In the genomic region with DNA sequence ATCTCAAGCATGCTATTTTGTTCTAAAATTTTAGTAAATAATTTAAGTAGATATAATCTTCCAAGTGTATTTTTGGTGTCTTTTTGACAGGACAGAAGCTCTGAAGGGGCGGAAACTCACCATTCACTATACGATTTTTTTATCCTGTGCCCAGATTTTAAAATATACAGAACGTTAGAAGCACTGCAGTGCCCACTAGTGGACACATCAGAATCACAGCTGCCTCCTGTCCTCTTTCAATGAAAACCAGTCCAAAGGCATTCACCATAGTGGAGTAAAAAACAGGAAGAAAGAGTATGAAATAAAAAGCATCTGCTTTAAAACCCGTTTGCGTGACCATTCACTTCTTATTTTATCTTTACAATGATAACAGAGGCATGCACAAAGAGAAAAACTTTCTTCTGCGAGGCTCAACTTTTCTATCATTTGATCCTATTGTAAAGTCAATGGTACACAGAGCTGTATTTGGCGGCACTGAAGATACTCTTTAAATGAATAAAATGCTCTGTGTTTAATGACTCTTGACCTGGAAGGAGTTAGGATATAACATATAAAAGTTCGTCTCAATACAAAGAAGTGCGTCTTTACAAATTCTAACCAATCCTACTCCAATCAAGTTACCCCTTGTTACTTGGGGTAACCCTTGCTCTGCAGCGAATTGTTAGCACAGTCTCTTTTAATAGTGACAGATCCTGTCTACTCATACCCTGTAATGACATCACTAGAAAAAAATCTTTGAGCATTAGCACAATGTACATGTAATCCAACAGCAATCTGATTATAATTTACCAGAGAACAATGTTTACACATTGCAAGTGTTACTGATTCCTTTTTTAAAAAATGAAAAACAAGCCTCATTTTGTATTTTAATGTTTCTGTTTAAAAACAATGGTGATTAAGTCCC, we compare ENCODE assay signal across 8 cellular contexts.
DNase-seq lines count a peak whose midpoint lies in the region; ATAC-seq, FAIRE-seq and TF ChIP-seq lines count a peak whose summit lies in the region.

No MANE protein-coding gene starts in this region.

- peak; percentile 71 for ATAC-seq in GM18907 (IDR thresholded peaks at IDR 0.05; ENCODE audit: unreplicated experiment)
- peak; percentile 41 for ATAC-seq in T-helper 17 cell
- no peak for ATAC-seq in HG03108 (IDR thresholded peaks at IDR 0.05; ENCODE audit: unreplicated experiment)

- no peaks in the 10 kb centered on the region for H4K20me1 ChIP-seq in endothelial cell of umbilical vein (replicated peaks; ENCODE audit: control insufficient read depth, extremely low read depth, insufficient read depth, low read length)

- POLR2A ChIA-PET in endothelial cell of umbilical vein (lab: Charles Lee): no interaction called here

- peak; percentile 73 for TF ChIP-seq CTCF in CD14-positive monocyte (IDR thresholded peaks at IDR 0.05)
- TF ChIP-seq CTCF in endothelial cell of umbilical vein (IDR thresholded peaks at IDR 0.05; ENCODE audit: extremely low read depth in 1 of 2, insufficient read depth in 1 of 2, low read depth in 1 of 2, low read length in 2 of 2): peak; percentile 69 to 72
- peak; percentile 79 for TF ChIP-seq CTCF in mesothelial cell of epicardium (IDR thresholded peaks at IDR 0.05; ENCODE audit: unreplicated experiment)
- peak; percentile 79 for TF ChIP-seq CTCF in tibial artery (IDR thresholded peaks at IDR 0.05)

- H3K27ac Mint-ChIP-seq in CD14-positive monocyte: no peak overlapping the region
- no peak overlapping the region for H3K27ac Mint-ChIP-seq in T-helper 17 cell
- H3K27ac Mint-ChIP-seq in mesothelial cell of epicardium: no peak overlapping the region

- H2AFZ ChIP-seq in endothelial cell of umbilical vein (ENCODE audit: low read depth, low read length): no peak overlapping the region

- no peak overlapping the region for H3K4me2 ChIP-seq in endothelial cell of umbilical vein (ENCODE audit: insufficient read depth, low read length)

- no peak overlapping the region for H3K9ac ChIP-seq in endothelial cell of umbilical vein (replicated peaks; ENCODE audit: extremely low read depth, insufficient read depth, low read length)

- H3K4me1 ChIP-seq in endothelial cell of umbilical vein (ENCODE audit: control insufficient read depth, extremely low read depth, insufficient read depth, low read length): no peaks in the 10 kb centered on the region
- peaks cover 0 to under 1% (median 0%) of the 10 kb centered on the region in 4 donors for H3K4me1 ChIP-seq in tibial artery

- dilution Hi-C loops in endothelial cell of umbilical vein (cut with MboI; ENCODE audit: extremely low pct_ligation_motif_present, low sequenced_read_pairs): no loop called here

- H3K4me1 Mint-ChIP-seq in CD14-positive monocyte (no peaks in the 10 kb centered on the region), T-helper 17 cell (peaks cover 2% of the 10 kb centered on the region), mesothelial cell of epicardium (peaks cover under 1% of the 10 kb centered on the region)

- no peaks in the 10 kb centered on the region for H3K36me3 ChIP-seq in endothelial cell of umbilical vein (ENCODE audit: control insufficient read depth in 2 of 2, extremely low read depth in 1 of 2, insufficient read depth in 2 of 2, low read length in 2 of 2)
- no peaks in the 10 kb centered on the region for H3K36me3 ChIP-seq in tibial artery

- intact Hi-C loops in CD14-positive monocyte (cut with micrococcal nuclease): no loop called here
- intact Hi-C loops in endothelial cell of umbilical vein (cut with micrococcal nuclease): loop anchor here (1.0 to 10.0 kb wide), 6 partner anchors 318 to 1892 kb away; a partner anchor contains a TSS
- intact Hi-C loops in tibial artery (cut with DNase I; ENCODE audit: low total_unique reads): no loop called here

- no peak for TF ChIP-seq POLR2A in endothelial cell of umbilical vein (IDR thresholded peaks at IDR 0.05; ENCODE audit: low read depth, low read length)

- H3K79me2 ChIP-seq in endothelial cell of umbilical vein (ENCODE audit: control insufficient read depth, insufficient read depth, low read length): no peaks in the 10 kb centered on the region

- H3K4me3 Mint-ChIP-seq in CD14-positive monocyte (no peak overlapping the region), T-helper 17 cell (no peak overlapping the region), mesothelial cell of epicardium (no peak overlapping the region)

- H3K9me3 Mint-ChIP-seq in CD14-positive monocyte (peaks cover 0 to 2% (median 0%) of the 10 kb centered on the region in 7 donors), mesothelial cell of epicardium (peaks cover 7% of the 10 kb centered on the region)

- H3K4me3 ChIP-seq in endothelial cell of umbilical vein (replicated peaks in 1 of 3; ENCODE audit: insufficient read depth in 1 of 3, low read depth in 1 of 3, low read length in 3 of 3) (no peak overlapping the region), tibial artery (no peak overlapping the region)

- DNase-seq in CD14-positive monocyte (ENCODE audit: low spot score) (peak; percentile 47), NCI-H1092 (lab: John Stamatoyannopoulos, UW) (peak; percentile 37), T-helper 17 cell (peak in 1 of 3 donors; percentile 5), endothelial cell of umbilical vein (ENCODE audit: low read depth, low spot score) (peak; percentile 53), mesothelial cell of epicardium (ENCODE audit: low spot score in 2 of 2, unreplicated experiment in 2 of 2) (peak in 1 of 2 experiments; percentile 71), tibial artery (peak; percentile 58 to 72)

- H3K27ac ChIP-seq in endothelial cell of umbilical vein (ENCODE audit: insufficient read depth, low read depth, low read length) (no peak overlapping the region), tibial artery (no peak overlapping the region)

- H3K27me3 ChIP-seq in endothelial cell of umbilical vein (ENCODE audit: control insufficient read depth in 2 of 2, insufficient read depth in 2 of 2, low read length in 2 of 2) (no peaks in the 10 kb centered on the region), tibial artery (no peaks in the 10 kb centered on the region)

- H3K36me3 Mint-ChIP-seq in CD14-positive monocyte: no peaks in the 10 kb centered on the region
- no peaks in the 10 kb centered on the region for H3K36me3 Mint-ChIP-seq in T-helper 17 cell (ENCODE audit: low read depth)
- H3K36me3 Mint-ChIP-seq in mesothelial cell of epicardium: no peaks in the 10 kb centered on the region

- no peaks in the 10 kb centered on the region for H3K9me1 ChIP-seq in endothelial cell of umbilical vein (replicated peaks; ENCODE audit: control insufficient read depth, extremely low read depth, insufficient read depth, low read length)

- peaks cover 1 to 6% (median 6%) of the 10 kb centered on the region in 3 donors for H3K27me3 Mint-ChIP-seq in CD14-positive monocyte (ENCODE audit: low read depth in 3 of 3)
- peaks cover 17% of the 10 kb centered on the region for H3K27me3 Mint-ChIP-seq in T-helper 17 cell
- H3K27me3 Mint-ChIP-seq in mesothelial cell of epicardium (ENCODE audit: low read depth): peaks cover 9% of the 10 kb centered on the region

- H3K9me3 ChIP-seq in T-helper 17 cell (ENCODE audit: control insufficient read depth, low read length, poor library complexity, severe bottlenecking): no peaks in the 10 kb centered on the region
- H3K9me3 ChIP-seq in endothelial cell of umbilical vein (replicated peaks; ENCODE audit: control insufficient read depth, insufficient read depth, low read length): no peaks in the 10 kb centered on the region
- no peaks in the 10 kb centered on the region for H3K9me3 ChIP-seq in tibial artery

- FAIRE-seq in endothelial cell of umbilical vein (lab: Jason Lieb, UNC): no peak

- no TSS peak for BruUV-seq in endothelial cell of umbilical vein (replicated peaks; lab: Mats Ljungman, UMichigan)

- CTCF ChIA-PET in endothelial cell of umbilical vein (lab: Charles Lee): interaction anchor here (0.7 to 3.3 kb wide), 20 partner anchors 17 to 1890 kb away, joined by 3 to 28 read pairs (median 3); no protein-coding TSS in a partner anchor

TF ChIP-seq in endothelial cell of umbilical vein, 7 proteins besides CTCF, POLR2A, EP300 and RAD21:
- TF ChIP-seq JUN (IDR thresholded peaks at IDR 0.05; ENCODE audit: borderline replicate concordance, insufficient read depth, insufficient read length, low read depth): no peak
- TF ChIP-seq, protein P1, sequence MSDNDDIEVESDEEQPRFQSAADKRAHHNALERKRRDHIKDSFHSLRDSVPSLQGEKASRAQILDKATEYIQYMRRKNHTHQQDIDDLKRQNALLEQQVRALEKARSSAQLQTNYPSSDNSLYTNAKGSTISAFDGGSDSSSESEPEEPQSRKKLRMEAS (IDR thresholded peaks at IDR 0.05; ENCODE audit: insufficient read depth, insufficient read length): no peak
- TF ChIP-seq MYC (IDR thresholded peaks at IDR 0.05; ENCODE audit: low read depth, low read length): no peak
- TF ChIP-seq EZH2 (IDR thresholded peaks at IDR 0.05; ENCODE audit: borderline replicate concordance, low read depth, low read length, severe bottlenecking): no peak
- no peak for TF ChIP-seq GATA2 (IDR thresholded peaks at IDR 0.05; ENCODE audit: insufficient read depth, insufficient read length, low read depth, low read length)
- no peak for TF ChIP-seq FOS (IDR thresholded peaks at IDR 0.05; ENCODE audit: borderline replicate concordance, insufficient read depth, low read length)
- TF ChIP-seq POLR2AphosphoS5 (IDR thresholded peaks at IDR 0.05; ENCODE audit: insufficient read depth, low read depth, low read length): no peak
